Comparison of ENCODE assay signal across 1 cellular context in genomic region chr1:206036661-206037455, GRCh38.
TF ChIP-seq lines count a peak whose summit lies in the region.

No MANE protein-coding gene starts in this region.

TF ChIP-seq in GM12878, 131 proteins besides CTCF, POLR2A, EP300 and RAD21:
- TF ChIP-seq RAD51 (IDR thresholded peaks at IDR 0.05) (peak; percentile 52; the same call in 1 of the 2 replicates), RUNX3 (IDR thresholded peaks at IDR 0.05; ENCODE audit: low read length) (0 out of 2 replicates have a peak, but pooled peaks have one; percentile 16), MEF2A (IDR thresholded peaks at IDR 0.05; ENCODE audit: insufficient read depth, low read depth, low read length) (0 out of 2 replicates have a peak, but pooled peaks have one; percentile 42), BHLHE40 (IDR thresholded peaks at IDR 0.05; ENCODE audit: borderline replicate concordance in 1 of 2, low read depth in 2 of 2, low read length in 1 of 2) (peak; percentile 27 to 44; a peak in 2 of 4 replicates), HSF1 (IDR thresholded peaks at IDR 0.05; ENCODE audit: low read depth, low read length) (no peak), MEF2B (IDR thresholded peaks at IDR 0.05; ENCODE audit: partially characterized antibody, poor library complexity, severe bottlenecking) (peak; percentile 17)
TF ChIP-seq in GM12878: peak in this region for 5.
